Comparison of ENCODE assay signal across 1 cellular context in the genomic region with DNA sequence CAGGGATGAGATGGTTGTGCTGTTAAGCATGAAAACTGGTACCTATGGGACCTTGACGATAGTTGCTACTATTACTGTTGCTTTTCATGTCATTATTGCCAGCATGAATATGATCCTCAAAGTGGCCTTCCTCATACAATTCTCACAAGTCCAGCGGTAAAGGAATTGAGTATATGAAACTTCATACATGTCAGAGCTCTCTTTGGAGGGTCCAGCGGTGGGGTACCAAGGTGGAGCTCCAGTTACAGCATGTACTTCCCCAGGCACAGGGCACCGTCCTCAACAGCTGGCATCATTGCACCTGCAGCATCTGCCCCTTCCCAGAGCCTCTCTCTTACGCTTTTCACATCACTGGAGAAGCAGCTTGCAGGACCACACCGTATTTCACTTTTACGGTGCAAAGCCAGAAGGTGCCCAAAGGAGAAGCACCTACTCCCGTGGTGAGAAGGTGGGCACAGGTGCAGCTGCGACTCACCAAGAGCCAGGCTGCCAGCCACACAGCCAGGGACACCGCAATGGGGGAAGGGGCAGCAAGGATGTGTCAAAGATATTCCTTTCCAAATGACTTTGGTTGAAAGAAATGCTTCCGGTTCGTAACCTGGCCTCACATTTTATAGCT.
TF ChIP-seq lines count a peak whose summit lies in the region.

No MANE protein-coding gene starts in this region.

TF ChIP-seq in K562, 482 proteins besides CTCF, POLR2A, EP300 and RAD21 (continued from another document and continues in another):
- TF ChIP-seq, protein P1, sequence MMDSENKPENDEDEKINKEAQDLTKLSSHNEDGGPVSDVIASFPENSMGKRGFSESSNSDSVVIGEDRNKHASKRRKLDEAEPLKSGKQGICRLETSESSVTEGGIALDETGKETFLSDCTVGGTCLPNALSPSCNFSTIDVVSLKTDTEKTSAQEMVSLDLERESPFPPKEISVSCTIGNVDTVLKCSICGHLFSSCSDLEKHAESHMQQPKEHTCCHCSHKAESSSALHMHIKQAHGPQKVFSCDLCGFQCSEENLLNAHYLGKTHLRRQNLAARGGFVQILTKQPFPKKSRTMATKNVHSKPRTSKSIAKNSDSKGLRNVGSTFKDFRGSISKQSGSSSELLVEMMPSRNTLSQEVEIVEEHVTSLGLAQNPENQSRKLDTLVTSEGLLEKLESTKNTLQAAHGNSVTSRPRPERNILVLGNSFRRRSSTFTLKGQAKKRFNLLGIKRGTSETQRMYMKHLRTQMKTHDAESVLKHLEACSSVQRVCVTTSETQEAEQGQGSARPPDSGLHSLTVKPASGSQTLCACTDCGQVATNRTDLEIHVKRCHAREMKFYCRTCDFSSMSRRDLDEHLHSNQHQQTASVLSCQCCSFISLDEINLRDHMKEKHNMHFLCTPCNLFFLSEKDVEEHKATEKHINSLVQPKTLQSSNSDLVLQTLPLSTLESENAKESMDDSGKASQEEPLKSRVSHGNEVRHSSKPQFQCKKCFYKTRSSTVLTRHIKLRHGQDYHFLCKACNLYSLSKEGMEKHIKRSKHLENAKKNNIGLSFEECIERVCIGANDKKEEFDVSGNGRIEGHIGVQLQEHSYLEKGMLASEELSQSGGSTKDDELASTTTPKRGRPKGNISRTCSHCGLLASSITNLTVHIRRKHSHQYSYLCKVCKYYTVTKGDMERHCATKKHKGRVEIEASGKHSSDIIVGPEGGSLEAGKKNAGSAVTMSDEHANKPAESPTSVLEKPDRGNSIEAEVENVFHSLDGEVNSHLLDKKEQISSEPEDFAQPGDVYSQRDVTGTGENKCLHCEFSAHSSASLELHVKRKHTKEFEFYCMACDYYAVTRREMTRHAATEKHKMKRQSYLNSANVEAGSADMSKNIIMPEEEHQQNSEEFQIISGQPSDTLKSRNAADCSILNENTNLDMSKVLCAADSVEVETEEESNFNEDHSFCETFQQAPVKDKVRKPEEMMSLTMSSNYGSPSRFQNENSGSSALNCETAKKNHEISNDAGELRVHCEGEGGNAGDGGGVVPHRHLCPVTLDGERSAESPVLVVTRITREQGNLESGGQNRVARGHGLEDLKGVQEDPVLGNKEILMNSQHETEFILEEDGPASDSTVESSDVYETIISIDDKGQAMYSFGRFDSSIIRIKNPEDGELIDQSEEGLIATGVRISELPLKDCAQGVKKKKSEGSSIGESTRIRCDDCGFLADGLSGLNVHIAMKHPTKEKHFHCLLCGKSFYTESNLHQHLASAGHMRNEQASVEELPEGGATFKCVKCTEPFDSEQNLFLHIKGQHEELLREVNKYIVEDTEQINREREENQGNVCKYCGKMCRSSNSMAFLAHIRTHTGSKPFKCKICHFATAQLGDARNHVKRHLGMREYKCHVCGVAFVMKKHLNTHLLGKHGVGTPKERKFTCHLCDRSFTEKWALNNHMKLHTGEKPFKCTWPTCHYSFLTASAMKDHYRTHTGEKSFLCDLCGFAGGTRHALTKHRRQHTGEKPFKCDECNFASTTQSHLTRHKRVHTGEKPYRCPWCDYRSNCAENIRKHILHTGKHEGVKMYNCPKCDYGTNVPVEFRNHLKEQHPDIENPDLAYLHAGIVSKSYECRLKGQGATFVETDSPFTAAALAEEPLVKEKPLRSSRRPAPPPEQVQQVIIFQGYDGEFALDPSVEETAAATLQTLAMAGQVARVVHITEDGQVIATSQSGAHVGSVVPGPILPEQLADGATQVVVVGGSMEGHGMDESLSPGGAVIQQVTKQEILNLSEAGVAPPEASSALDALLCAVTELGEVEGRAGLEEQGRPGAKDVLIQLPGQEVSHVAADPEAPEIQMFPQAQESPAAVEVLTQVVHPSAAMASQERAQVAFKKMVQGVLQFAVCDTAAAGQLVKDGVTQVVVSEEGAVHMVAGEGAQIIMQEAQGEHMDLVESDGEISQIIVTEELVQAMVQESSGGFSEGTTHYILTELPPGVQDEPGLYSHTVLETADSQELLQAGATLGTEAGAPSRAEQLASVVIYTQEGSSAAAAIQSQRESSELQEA (IDR thresholded peaks at IDR 0.05; ENCODE audit: low read depth) = no peak
- TF ChIP-seq POLR3A (IDR thresholded peaks at IDR 0.05; ENCODE audit: borderline replicate concordance, extremely low read depth, insufficient read depth, insufficient read length) (no peak), ZKSCAN8 (CRISPR knock-in tag; IDR thresholded peaks at IDR 0.05) (no peak), FOXJ3 (CRISPR knock-in tag; IDR thresholded peaks at IDR 0.05) (no peak), SRF (CRISPR knock-in tag; IDR thresholded peaks at IDR 0.05) (0 out of 4 replicates have a peak, but pooled peaks of 1 of the 2 experiments have one; percentile 60), NUFIP1 (IDR thresholded peaks at IDR 0.05; ENCODE audit: partially characterized antibody) (no peak), BCL6 (CRISPR knock-in tag; IDR thresholded peaks at IDR 0.05) (no peak), ZNF165 (CRISPR knock-in tag; IDR thresholded peaks at IDR 0.05; ENCODE audit: borderline replicate concordance) (peak; percentile 81; the same call in 1 of the 2 replicates), KDM2B (CRISPR knock-in tag; IDR thresholded peaks at IDR 0.05) (no peak), ZNF77 (CRISPR knock-in tag; IDR thresholded peaks at IDR 0.05) (no peak; the same call in 1 of the 2 replicates), ETV6 (IDR thresholded peaks at IDR 0.05; ENCODE audit: borderline replicate concordance in 1 of 2, low read depth in 2 of 2, low read length in 1 of 2) (no peak), ETV6 (CRISPR knock-in tag; IDR thresholded peaks at IDR 0.05; ENCODE audit: borderline replicate concordance) (no peak), BRF1 (IDR thresholded peaks at IDR 0.05; ENCODE audit: borderline replicate concordance, extremely low read depth, insufficient read length) (no peak), KDM5B (IDR thresholded peaks at IDR 0.05; ENCODE audit: insufficient replicate concordance, low read depth, low read length) (no peak), TOE1 (IDR thresholded peaks at IDR 0.05; ENCODE audit: borderline replicate concordance) (no peak), TOE1 (CRISPR knock-in tag; IDR thresholded peaks at IDR 0.05; ENCODE audit: borderline replicate concordance, low read depth) (0 out of 2 replicates have a peak, but pooled peaks have one; percentile 59), BACH1 (tag; IDR thresholded peaks at IDR 0.05) (no peak), SMAD2 (IDR thresholded peaks at IDR 0.05; ENCODE audit: low read depth, low read length) (no peak), ARID1B (IDR thresholded peaks at IDR 0.05) (no peak), NEUROD1 (IDR thresholded peaks at IDR 0.05; ENCODE audit: borderline replicate concordance, low read depth, low read length, partially characterized antibody) (peak; percentile 5), HIVEP1 (CRISPR knock-in tag; IDR thresholded peaks at IDR 0.05) (no peak), NFRKB (IDR thresholded peaks at IDR 0.05; ENCODE audit: low read depth) (no peak), EP400 (IDR thresholded peaks at IDR 0.05) (no peak), ESRRB (CRISPR knock-in tag; IDR thresholded peaks at IDR 0.05; ENCODE audit: borderline replicate concordance) (no peak), ZFP30 (CRISPR knock-in tag; IDR thresholded peaks at IDR 0.05; ENCODE audit: borderline replicate concordance) (no peak), TEAD1 (CRISPR knock-in tag; IDR thresholded peaks at IDR 0.05) (no peak), MYC (IDR thresholded peaks at IDR 0.05; ENCODE audit: low read depth, low read length) (no peak), MYC (CRISPR knock-in tag; IDR thresholded peaks at IDR 0.05; ENCODE audit: borderline replicate concordance, low read depth) (0 out of 2 replicates have a peak, but pooled peaks have one; percentile 19), TBL1XR1 (IDR thresholded peaks at IDR 0.05; ENCODE audit: low read length in 2 of 2) (no peak)
- TF ChIP-seq, protein P2, sequence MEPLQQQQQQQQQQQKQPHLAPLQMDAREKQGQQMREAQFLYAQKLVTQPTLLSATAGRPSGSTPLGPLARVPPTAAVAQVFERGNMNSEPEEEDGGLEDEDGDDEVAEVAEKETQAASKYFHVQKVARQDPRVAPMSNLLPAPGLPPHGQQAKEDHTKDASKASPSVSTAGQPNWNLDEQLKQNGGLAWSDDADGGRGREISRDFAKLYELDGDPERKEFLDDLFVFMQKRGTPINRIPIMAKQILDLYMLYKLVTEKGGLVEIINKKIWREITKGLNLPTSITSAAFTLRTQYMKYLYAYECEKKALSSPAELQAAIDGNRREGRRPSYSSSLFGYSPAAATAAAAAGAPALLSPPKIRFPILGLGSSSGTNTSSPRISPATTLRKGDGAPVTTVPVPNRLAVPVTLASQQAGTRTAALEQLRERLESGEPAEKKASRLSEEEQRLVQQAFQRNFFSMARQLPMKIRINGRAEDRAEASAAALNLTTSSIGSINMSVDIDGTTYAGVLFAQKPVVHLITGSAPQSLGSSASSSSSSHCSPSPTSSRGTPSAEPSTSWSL (CRISPR knock-in tag; IDR thresholded peaks at IDR 0.05; ENCODE audit: borderline replicate concordance) = no peak; the same call in 1 of the 2 replicates
- TF ChIP-seq, protein P3, sequence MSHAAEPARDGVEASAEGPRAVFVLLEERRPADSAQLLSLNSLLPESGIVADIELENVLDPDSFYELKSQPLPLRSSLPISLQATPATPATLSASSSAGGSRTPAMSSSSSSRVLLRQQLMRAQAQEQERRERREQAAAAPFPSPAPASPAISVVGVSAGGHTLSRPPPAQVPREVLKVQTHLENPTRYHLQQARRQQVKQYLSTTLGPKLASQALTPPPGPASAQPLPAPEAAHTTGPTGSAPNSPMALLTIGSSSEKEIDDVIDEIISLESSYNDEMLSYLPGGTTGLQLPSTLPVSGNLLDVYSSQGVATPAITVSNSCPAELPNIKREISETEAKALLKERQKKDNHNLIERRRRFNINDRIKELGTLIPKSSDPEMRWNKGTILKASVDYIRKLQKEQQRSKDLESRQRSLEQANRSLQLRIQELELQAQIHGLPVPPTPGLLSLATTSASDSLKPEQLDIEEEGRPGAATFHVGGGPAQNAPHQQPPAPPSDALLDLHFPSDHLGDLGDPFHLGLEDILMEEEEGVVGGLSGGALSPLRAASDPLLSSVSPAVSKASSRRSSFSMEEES (CRISPR knock-in tag; IDR thresholded peaks at IDR 0.05) = no peak
- TF ChIP-seq, protein P4, sequence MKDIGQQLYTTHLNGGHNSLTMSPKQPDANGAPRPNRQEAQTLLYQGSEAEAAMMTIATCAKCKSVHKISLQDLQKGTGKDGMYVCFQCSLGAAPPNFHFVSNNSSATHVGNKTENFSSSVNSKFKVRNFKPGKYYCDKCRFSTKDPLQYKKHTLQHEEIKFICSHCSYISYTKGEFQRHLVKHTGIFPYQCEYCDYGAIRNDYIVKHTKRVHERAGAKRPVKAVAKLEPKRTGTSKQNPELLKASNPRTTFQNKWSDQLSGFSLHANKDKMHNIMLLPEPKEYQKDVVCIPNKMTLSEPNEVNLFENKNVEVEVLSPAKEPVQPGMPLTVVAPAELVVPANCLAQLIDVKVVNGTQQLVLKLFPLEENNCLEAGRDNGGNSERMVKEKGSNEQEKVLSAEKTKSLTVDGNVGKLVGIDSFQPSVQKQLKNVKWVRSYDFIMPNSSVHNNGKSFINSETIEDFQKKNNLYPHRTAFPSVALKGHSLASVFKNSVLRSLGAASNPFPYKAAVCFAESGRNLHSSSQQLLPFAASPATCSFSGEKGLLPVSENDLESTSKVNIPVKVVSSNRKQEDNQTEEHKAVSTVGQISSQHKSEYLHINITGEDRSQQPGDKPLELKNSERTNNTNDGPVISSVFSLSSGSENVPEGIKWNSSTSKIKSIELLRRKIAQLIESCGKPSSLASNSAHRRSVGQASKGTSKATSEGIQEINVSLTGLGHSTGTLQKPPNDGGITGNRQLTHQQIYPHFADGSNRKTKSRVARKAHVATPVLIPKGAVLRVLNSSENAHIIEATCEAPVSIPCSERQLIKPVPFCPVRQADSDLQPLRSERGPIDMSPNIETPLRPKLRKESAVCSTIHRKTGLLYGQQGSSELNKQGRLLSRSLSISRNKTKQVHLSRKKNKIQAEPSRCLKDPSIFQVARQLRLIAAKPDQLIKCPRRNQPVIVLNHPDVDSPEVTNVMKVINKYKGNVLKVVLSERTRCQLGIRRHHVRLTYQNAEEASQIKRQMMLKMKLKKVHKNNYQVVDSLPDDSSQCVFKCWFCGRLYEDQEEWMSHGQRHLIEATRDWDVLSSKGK (CRISPR knock-in tag; IDR thresholded peaks at IDR 0.05) = no peak
- TF ChIP-seq, protein P5, sequence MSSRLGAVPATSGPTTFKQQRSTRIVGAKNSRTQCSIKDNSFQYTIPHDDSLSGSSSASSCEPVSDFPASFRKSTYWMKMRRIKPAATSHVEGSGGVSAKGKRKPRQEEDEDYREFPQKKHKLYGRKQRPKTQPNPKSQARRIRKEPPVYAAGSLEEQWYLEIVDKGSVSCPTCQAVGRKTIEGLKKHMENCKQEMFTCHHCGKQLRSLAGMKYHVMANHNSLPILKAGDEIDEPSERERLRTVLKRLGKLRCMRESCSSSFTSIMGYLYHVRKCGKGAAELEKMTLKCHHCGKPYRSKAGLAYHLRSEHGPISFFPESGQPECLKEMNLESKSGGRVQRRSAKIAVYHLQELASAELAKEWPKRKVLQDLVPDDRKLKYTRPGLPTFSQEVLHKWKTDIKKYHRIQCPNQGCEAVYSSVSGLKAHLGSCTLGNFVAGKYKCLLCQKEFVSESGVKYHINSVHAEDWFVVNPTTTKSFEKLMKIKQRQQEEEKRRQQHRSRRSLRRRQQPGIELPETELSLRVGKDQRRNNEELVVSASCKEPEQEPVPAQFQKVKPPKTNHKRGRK (tag; IDR thresholded peaks at IDR 0.05) = no peak
- TF ChIP-seq, protein P6, sequence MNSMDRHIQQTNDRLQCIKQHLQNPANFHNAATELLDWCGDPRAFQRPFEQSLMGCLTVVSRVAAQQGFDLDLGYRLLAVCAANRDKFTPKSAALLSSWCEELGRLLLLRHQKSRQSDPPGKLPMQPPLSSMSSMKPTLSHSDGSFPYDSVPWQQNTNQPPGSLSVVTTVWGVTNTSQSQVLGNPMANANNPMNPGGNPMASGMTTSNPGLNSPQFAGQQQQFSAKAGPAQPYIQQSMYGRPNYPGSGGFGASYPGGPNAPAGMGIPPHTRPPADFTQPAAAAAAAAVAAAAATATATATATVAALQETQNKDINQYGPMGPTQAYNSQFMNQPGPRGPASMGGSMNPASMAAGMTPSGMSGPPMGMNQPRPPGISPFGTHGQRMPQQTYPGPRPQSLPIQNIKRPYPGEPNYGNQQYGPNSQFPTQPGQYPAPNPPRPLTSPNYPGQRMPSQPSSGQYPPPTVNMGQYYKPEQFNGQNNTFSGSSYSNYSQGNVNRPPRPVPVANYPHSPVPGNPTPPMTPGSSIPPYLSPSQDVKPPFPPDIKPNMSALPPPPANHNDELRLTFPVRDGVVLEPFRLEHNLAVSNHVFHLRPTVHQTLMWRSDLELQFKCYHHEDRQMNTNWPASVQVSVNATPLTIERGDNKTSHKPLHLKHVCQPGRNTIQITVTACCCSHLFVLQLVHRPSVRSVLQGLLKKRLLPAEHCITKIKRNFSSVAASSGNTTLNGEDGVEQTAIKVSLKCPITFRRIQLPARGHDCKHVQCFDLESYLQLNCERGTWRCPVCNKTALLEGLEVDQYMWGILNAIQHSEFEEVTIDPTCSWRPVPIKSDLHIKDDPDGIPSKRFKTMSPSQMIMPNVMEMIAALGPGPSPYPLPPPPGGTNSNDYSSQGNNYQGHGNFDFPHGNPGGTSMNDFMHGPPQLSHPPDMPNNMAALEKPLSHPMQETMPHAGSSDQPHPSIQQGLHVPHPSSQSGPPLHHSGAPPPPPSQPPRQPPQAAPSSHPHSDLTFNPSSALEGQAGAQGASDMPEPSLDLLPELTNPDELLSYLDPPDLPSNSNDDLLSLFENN (IDR thresholded peaks at IDR 0.05; ENCODE audit: low read depth in 2 of 2, low read length in 2 of 2) = no peak
